In genomic region chr15:35481992-35482391, GRCh38 we compare ENCODE assay signal across 10 cellular contexts.
DNase-seq lines count a peak whose midpoint lies in the region; ATAC-seq and TF ChIP-seq lines count a peak whose summit lies in the region.
"Had no signal": no experiment of that assay in that cellular context is flagged by ENCODE, and none has a peak within 500 bp of the region (broad histone marks: within the 10 kb centered on the region; RNA-seq: fewer than 3 reads in every experiment).

No MANE protein-coding gene starts in this region.

- TF ChIP-seq POLR2A in GM18505 (IDR thresholded peaks at IDR 0.05; ENCODE audit: borderline replicate concordance, extremely low read depth, insufficient read depth, insufficient read length) = no peak

- no peaks in the 10 kb centered on the region for H3K36me3 ChIP-seq in Loucy (ENCODE audit: insufficient read depth, low read length)

- ATAC-seq in GM18505 (IDR thresholded peaks at IDR 0.05; ENCODE audit: unreplicated experiment) = no peak

- H3K9ac ChIP-seq in Loucy (ENCODE audit: low read depth, low read length, poor library complexity, severe bottlenecking) = no peak overlapping the region

- no peaks in the 10 kb centered on the region for H3F3A ChIP-seq in Loucy (ENCODE audit: low read depth)

- no peaks in the 10 kb centered on the region for H4K20me1 ChIP-seq in Loucy (ENCODE audit: insufficient read depth, low read length, poor library complexity, severe bottlenecking)

- no peaks in the 10 kb centered on the region for H3K27me3 ChIP-seq in Loucy (ENCODE audit: insufficient read depth, low read length, poor library complexity, severe bottlenecking)

- H3K9me3 ChIP-seq in Loucy (ENCODE audit: insufficient read depth, low read depth, low read length) = peaks cover 8% of the 10 kb centered on the region; the same call in 1 of the 2 replicates

- peak; percentile 11 for DNase-seq in DMS53 treated with DMSO at 0.1 percent for 48 hours (lab: John Stamatoyannopoulos, UW; ENCODE audit: unreplicated experiment)
- DNase-seq in cerebellar cortex (ENCODE audit: low spot score) = peak; percentile 33
- DNase-seq in myocyte (ENCODE audit: low read depth) = peak; percentile 59
- DNase-seq in substantia nigra (lab: John Stamatoyannopoulos, UW) = no peak
- no peak for DNase-seq in DMS153 treated with DMSO at 0.1 percent for 48 hours (lab: John Stamatoyannopoulos, UW; ENCODE audit: unreplicated experiment)
- DNase-seq in DMS79 (lab: John Stamatoyannopoulos, UW) = no peak
- DNase-seq: activated B cell treated with CpG ODN at 0.5 μM for 24 hours, NCI-H2081 treated with DMSO at 0.1 percent for 48 hours had no signal

- H3K4me3 ChIP-seq in Loucy (ENCODE audit: low read length, poor library complexity, severe bottlenecking) = no peak overlapping the region

- H3K9me2 ChIP-seq in Loucy (replicated peaks; ENCODE audit: low read depth, low read length) = no peaks in the 10 kb centered on the region

- no peak for TF ChIP-seq CTCF in Loucy (conservative IDR thresholded peaks at IDR 0.05; ENCODE audit: low read length)

- no peak overlapping the region for H2AFZ ChIP-seq in Loucy (ENCODE audit: low read length)

- no peak overlapping the region for H3K27ac ChIP-seq in substantia nigra (ENCODE audit: low read depth, low read length, poor library complexity, severe bottlenecking)

- no peaks in the 10 kb centered on the region for H3K79me2 ChIP-seq in Loucy (ENCODE audit: insufficient read depth, low read length)

- peak overlapping the region; percentile 56 for H3K4me2 ChIP-seq in Loucy (ENCODE audit: low read depth, low read length, poor library complexity, severe bottlenecking)

- H3K4me1 ChIP-seq in Loucy (ENCODE audit: insufficient read depth, low read length, poor library complexity, severe bottlenecking) = peaks cover 37% of the 10 kb centered on the region

Comparison
In these comparisons a context has a peak if more than half of its experiments do, and no peak if none do; other contexts are left out.
1. DNase-seq: peak in DMS53 treated with DMSO at 0.1 percent for 48 hours (single experiment), cerebellar cortex (single experiment) and myocyte (single experiment); none in substantia nigra (0 of 49), DMS153 treated with DMSO at 0.1 percent for 48 hours (single experiment) and DMS79 (single experiment).